ENCODE assay signal across 22 cellular contexts in genomic region chr1:96756789-96757188, GRCh38. TPM values are rescaled to one million over a fixed set of nuclear protein-coding genes. Genes with fewer than 3 reads are reported as not detected.
DNase-seq lines count a peak whose midpoint lies in the region; TF ChIP-seq lines count a peak whose summit lies in the region.
"Had no signal": no experiment of that assay in that cellular context is flagged by ENCODE, and none has a peak within 500 bp of the region (broad histone marks: within the 10 kb centered on the region; RNA-seq: fewer than 3 reads in every experiment).

No MANE protein-coding gene starts in this region.

- peaks cover 94% of the 10 kb centered on the region for H3K36me3 Mint-ChIP-seq in endodermal cell (ENCODE audit: low read depth)

- no peaks in the 10 kb centered on the region for H3K27me3 Mint-ChIP-seq in endodermal cell (ENCODE audit: insufficient read depth)
- H3K27me3 Mint-ChIP-seq: activated T-cell treated with anti-CD3 and anti-CD28 coated beads, Interleukin-2, amount 50 U/mL, for 24 hours had no signal

- H3K4me3 ChIP-seq in endodermal cell (ENCODE audit: low read length), result no peak overlapping the region
- H3K4me3 ChIP-seq: colonic mucosa, gastrocnemius medialis, ovary had no signal

- H3K27ac ChIP-seq in endodermal cell (ENCODE audit: low read depth, low read length), result no peak overlapping the region
- H3K27ac ChIP-seq: 22Rv1, colonic mucosa, gastrocnemius medialis, ovary had no signal

- peak; percentile 42 for TF ChIP-seq CTCF in endodermal cell (conservative IDR thresholded peaks at IDR 0.05)

- H3K4me1 ChIP-seq in endodermal cell (ENCODE audit: control insufficient read depth, insufficient read depth, low read length), result no peaks in the 10 kb centered on the region
- H3K4me1 ChIP-seq: colonic mucosa, gastrocnemius medialis had no signal

- H3K9me3 ChIP-seq in endodermal cell (ENCODE audit: control insufficient read depth, low read length), result peaks cover 99% of the 10 kb centered on the region
- H3K9me3 ChIP-seq: colonic mucosa, gastrocnemius medialis, ovary had no signal

- no peak overlapping the region for H3K4me3 Mint-ChIP-seq in endodermal cell
- H3K4me3 Mint-ChIP-seq: activated T-cell treated with anti-CD3 and anti-CD28 coated beads, Interleukin-2, amount 50 U/mL, for 24 hours had no signal

- peaks cover 96% of the 10 kb centered on the region for H3K36me3 ChIP-seq in endodermal cell (ENCODE audit: control insufficient read depth, insufficient read depth, low read length)
- H3K36me3 ChIP-seq: ovary had no signal

- H3K27ac Mint-ChIP-seq in endodermal cell, result no peak overlapping the region
- H3K27ac Mint-ChIP-seq: activated T-cell treated with anti-CD3 and anti-CD28 coated beads, Interleukin-2, amount 50 U/mL, for 24 hours had no signal

- H3K9ac ChIP-seq in endodermal cell (ENCODE audit: extremely low read depth, low read length, poor library complexity, severe bottlenecking), result no peak overlapping the region

- 89 to 100% methylated on average over 1 of the region's 1 CpG for WGBS in endodermal cell (ENCODE audit: insufficient coverage in 1 of 2, insufficient read length in 1 of 2), 2 experiments

- H3K27me3 ChIP-seq in endodermal cell (ENCODE audit: control insufficient read depth, insufficient read depth, low read length, poor library complexity, severe bottlenecking), result no peaks in the 10 kb centered on the region
- H3K27me3 ChIP-seq: colonic mucosa, gastrocnemius medialis, ovary had no signal

- peaks cover 63% of the 10 kb centered on the region for H3K9me3 Mint-ChIP-seq in endodermal cell

- H3K4me1 Mint-ChIP-seq in endodermal cell, result peaks cover 4% of the 10 kb centered on the region

- DNase-seq in DMS 273 (lab: John Stamatoyannopoulos, UW; ENCODE audit: unreplicated experiment) (peak; percentile 13), DMS 273 treated with DMSO at 0.1 percent for 48 hours (lab: John Stamatoyannopoulos, UW) (no peak), NCI-H2171 (lab: John Stamatoyannopoulos, UW) (peak; percentile 2), endodermal cell (no peak), pons (ENCODE audit: low spot score) (peak; percentile 14), hippocampal formation (lab: John Stamatoyannopoulos, UW) (no peak), NCI-H1417 (lab: John Stamatoyannopoulos, UW) (no peak)
- no peak for DNase-seq in stimulated activated CD4-positive, alpha-beta T cell treated with anti-CD3 and anti-CD28 coated beads, Interleukin-12 subunit alpha, Interleukin-12 subunit beta, amount 100 ng/mL, for 4 hours
- DNase-seq: activated CD4-positive, alpha-beta T cell treated with anti-CD3 and anti-CD28 coated beads, Interleukin-2, amount 50 U/mL, for 48 hours; activated naive CD4-positive, alpha-beta T cell treated with anti-CD3 and anti-CD28 coated beads, Interleukin-2, amount 50 U/mL, for 16 hours; activated T-cell treated with anti-CD3 and anti-CD28 coated beads, Interleukin-2, amount 50 U/mL, for 24 hours; C1 segment of cervical spinal cord; colonic mucosa; DMS79 treated with DMSO at 0.1 percent for 48 hours; gastrocnemius medialis; left ventricle myocardium superior; NCI-H1436; NCI-H446; ovary; stimulated activated CD4-positive, alpha-beta T cell treated with anti-CD3 and anti-CD28 coated beads, Interleukin-4, amount 100 ng/mL, for 24 hours; T-helper 1 cell had no signal

RNA-seq across cellular contexts. Expression of gene PTBP2, which starts 35.2 kb away (rescaled TPM):
- total RNA-seq in endodermal cell, result 10 to 100 TPM; 47.7 to 52.0 TPM
- 56.8 TPM for polyA plus RNA-seq in endodermal cell (2013, experiment 1 of 2)
- polyA plus RNA-seq in endodermal cell (2013, experiment 2 of 2), result 46.0 TPM

Comparison
In these comparisons a context has a peak if more than half of its experiments do, and no peak if none do; other contexts are left out.
1. DNase-seq: peak in DMS 273 (single experiment), NCI-H2171 (single experiment) and pons (single experiment); none in DMS 273 treated with DMSO at 0.1 percent for 48 hours (single experiment), endodermal cell (single experiment), hippocampal formation (0 of 2), NCI-H1417 (0 of 3) and stimulated activated CD4-positive, alpha-beta T cell treated with anti-CD3 and anti-CD28 coated beads, Interleukin-12 subunit alpha, Interleukin-12 subunit beta, amount 100 ng/mL, for 4 hours (single experiment).